Comparison of ENCODE assay signal across 1 cellular context in genomic region chr2:186641132-186641806, GRCh38.
TF ChIP-seq lines count a peak whose summit lies in the region.

No MANE protein-coding gene starts in this region.

TF ChIP-seq in WTC11, 78 proteins besides CTCF, POLR2A, EP300 and RAD21 (continued from another document):
- TF ChIP-seq ZNF425 (CRISPR knock-in tag; conservative IDR thresholded peaks at IDR 0.05): no peak
TF ChIP-seq in WTC11: peak in this region for 0.
